9 cellular contexts compared by ENCODE assay signal in the genomic region with DNA sequence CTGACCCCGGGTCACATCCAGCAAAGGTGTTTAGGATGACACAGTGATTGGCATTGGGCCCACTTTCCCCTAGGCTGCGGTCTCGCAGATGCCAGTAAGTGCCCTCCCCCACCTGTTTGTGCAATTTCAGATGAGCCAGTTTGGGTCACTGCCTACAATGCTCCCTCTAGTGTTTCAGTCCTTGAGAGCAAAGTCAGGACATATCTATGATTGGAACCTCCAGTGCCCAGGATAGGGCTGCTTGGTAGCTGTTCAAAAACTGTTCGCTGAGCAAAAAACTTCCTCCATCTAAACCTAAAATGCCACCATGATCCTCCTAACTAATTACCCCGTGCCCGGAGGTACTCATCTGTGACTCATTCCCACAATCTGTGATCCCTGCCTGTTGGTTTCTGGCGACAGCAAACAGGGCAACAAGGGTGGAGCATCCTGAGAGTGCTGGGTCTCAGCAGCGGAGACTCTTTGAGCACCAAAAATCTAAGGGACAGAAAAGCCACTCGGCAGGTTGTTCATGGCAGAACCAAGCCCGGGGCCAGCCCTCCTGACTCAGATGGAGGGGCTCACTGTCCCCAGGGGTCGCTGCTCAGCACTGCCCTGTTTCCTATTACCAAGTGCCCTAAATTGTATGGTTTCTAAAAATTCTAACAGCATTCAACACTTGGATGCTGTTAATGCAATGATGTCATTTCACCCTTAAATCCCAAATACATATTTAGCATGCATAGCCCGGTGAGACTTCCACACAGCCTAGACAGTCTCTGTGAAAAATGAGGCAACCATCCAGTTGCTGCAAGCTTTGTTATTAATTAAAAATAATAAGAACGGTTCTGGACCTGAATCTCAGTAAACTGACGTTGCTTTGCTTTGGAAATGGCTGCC. TPM values are rescaled to one million over a fixed set of nuclear protein-coding genes. Genes with fewer than 3 reads are reported as not detected.
DNase-seq lines count a peak whose midpoint lies in the region; ATAC-seq, FAIRE-seq and TF ChIP-seq lines count a peak whose summit lies in the region.
"Had no signal": no experiment of that assay in that cellular context is flagged by ENCODE, and none has a peak within 500 bp of the region (broad histone marks: within the 10 kb centered on the region; RNA-seq: fewer than 3 reads in every experiment).

No MANE protein-coding gene starts in this region.

- ATAC-seq in GM18909 (IDR thresholded peaks at IDR 0.05; ENCODE audit: poor library complexity, unreplicated experiment), result no peak
- ATAC-seq in GM21619 (IDR thresholded peaks at IDR 0.05; ENCODE audit: unreplicated experiment), result no peak

- H3K4me1 ChIP-seq in ACC112 (ENCODE audit: control insufficient read depth, insufficient read depth, low read length, unreplicated experiment), result peaks cover 17% of the 10 kb centered on the region
- peaks cover 7 to 18% (median 13%) of the 10 kb centered on the region in 4 donors for H3K4me1 ChIP-seq in liver (ENCODE audit: control insufficient read depth in 4 of 4, insufficient read depth in 4 of 4, low read length in 3 of 4)

- peaks cover 0 to 2% (median 0%) of the 10 kb centered on the region in 4 donors for H3K9me3 ChIP-seq in liver (ENCODE audit: control insufficient read depth in 4 of 4, low read length in 3 of 4)

- H3K27me3 ChIP-seq in ACC112 (ENCODE audit: insufficient read depth, low read length) (peaks cover 83% of the 10 kb centered on the region), brain microvascular endothelial cell (replicated peaks) (peaks cover 67% of the 10 kb centered on the region), liver (ENCODE audit: control insufficient read depth in 4 of 4, insufficient read depth in 4 of 4, low read length in 3 of 4) (peaks cover 0 to 13% (median 5%) of the 10 kb centered on the region in 4 donors)

- no peak overlapping the region for H3K9ac ChIP-seq in liver (ENCODE audit: low read depth in 1 of 2, low read length in 2 of 2)

- no peak overlapping the region for H2AFZ ChIP-seq in ACC112 (ENCODE audit: low read length, unreplicated experiment)

- WGBS in liver, result 33% methylated on average over 14 of the region's 14 CpGs

- peak overlapping the region; percentile 38 for H3K4me3 ChIP-seq in ACC112 (ENCODE audit: low read depth, low read length)
- H3K4me3 ChIP-seq in brain microvascular endothelial cell (ENCODE audit: low read depth, low read length), result no peak overlapping the region
- H3K4me3 ChIP-seq in liver (ENCODE audit: low read depth in 1 of 3, low read length in 3 of 3), result peak overlapping the region in 2 of 3 donors; percentile 23 to 42

- peak; percentile 72 for FAIRE-seq in GM12892 (lab: Jason Lieb, UNC)

- H3K36me3 ChIP-seq in ACC112 (ENCODE audit: insufficient read depth, low read length) (no peaks in the 10 kb centered on the region), brain microvascular endothelial cell (replicated peaks) (no peaks in the 10 kb centered on the region), liver (ENCODE audit: control insufficient read depth in 4 of 4, insufficient read depth in 3 of 4, low read depth in 1 of 4, low read length in 3 of 4) (no peaks in the 10 kb centered on the region)

- no peak for TF ChIP-seq POLR2A in GM12892 (IDR thresholded peaks at IDR 0.05; ENCODE audit: low read depth, low read length)

- no peaks in the 10 kb centered on the region for H3K79me2 ChIP-seq in ACC112 (ENCODE audit: control insufficient read depth, insufficient read depth, low read length, unreplicated experiment)

- DNase-seq in GM12892 (ENCODE audit: insufficient read length), result no peak
- peak; percentile 39 for DNase-seq in NCI-H2227 treated with DMSO at 0.1 percent for 48 hours (lab: John Stamatoyannopoulos, UW)
- DNase-seq in brain microvascular endothelial cell, result no peak
- no peak for DNase-seq in amniotic stem cell (lab: John Stamatoyannopoulos, UW)

- in situ Hi-C loops in brain microvascular endothelial cell (cut with HindIII; ENCODE audit: low pct_ligation_motif_present, low sequenced_read_pairs), result no loop called here

- TF ChIP-seq CTCF in brain microvascular endothelial cell (IDR thresholded peaks at IDR 0.05; ENCODE audit: low read depth, low read length, missing control alignments), result peak; percentile 50
- peak; percentile 51 for TF ChIP-seq CTCF in liver (IDR thresholded peaks at IDR 0.05; ENCODE audit: low read depth, low read length, missing input control)

- no peak overlapping the region for H3K27ac ChIP-seq in ACC112 (ENCODE audit: low read depth, low read length)
- H3K27ac ChIP-seq in brain microvascular endothelial cell, result no peak overlapping the region
- no peak overlapping the region for H3K27ac ChIP-seq in liver (ENCODE audit: low read depth in 1 of 2, low read length in 2 of 2)

- TF ChIP-seq RAD21 in liver (IDR thresholded peaks at IDR 0.05), result peak; percentile 63 to 77

TF ChIP-seq in liver, 16 proteins besides CTCF, POLR2A, EP300 and RAD21:
- no peak for TF ChIP-seq TAF1 (conservative IDR thresholded peaks at IDR 0.05)
- peak in 1 of 2 donors; percentile 50 for TF ChIP-seq EGR1 (IDR thresholded peaks at IDR 0.05; ENCODE audit: low read depth in 2 of 2)
- TF ChIP-seq YY1 (IDR thresholded peaks at IDR 0.05), result no peak
- TF ChIP-seq MAX (IDR thresholded peaks at IDR 0.05), result no peak
- peak; percentile 78 for TF ChIP-seq SP1 (IDR thresholded peaks at IDR 0.05)
- peak; percentile 54 to 63 for TF ChIP-seq HNF4A (conservative IDR thresholded peaks at IDR 0.05)
- TF ChIP-seq FOXA2 (IDR thresholded peaks at IDR 0.05), result peak; percentile 31
- TF ChIP-seq REST (IDR thresholded peaks at IDR 0.05), result peak; percentile 63
- no peak for TF ChIP-seq NR2F2 (IDR thresholded peaks at IDR 0.05)
- TF ChIP-seq FOXA1 (IDR thresholded peaks at IDR 0.05), result no peak
- TF ChIP-seq GABPA (IDR thresholded peaks at IDR 0.05 in 1 of 2, conservative IDR thresholded peaks at IDR 0.05 in 1 of 2), result no peak
- peak; percentile 91 to 92 for TF ChIP-seq RXRA (IDR thresholded peaks at IDR 0.05)
- peak; percentile 42 for TF ChIP-seq ATF3 (IDR thresholded peaks at IDR 0.05)
- TF ChIP-seq JUND (IDR thresholded peaks at IDR 0.05), result peak; percentile 74 to 79

RNA-seq across cellular contexts. Expression of gene VSX1, which starts 5.0 kb away (rescaled TPM):
- not detected for polyA plus RNA-seq in GM12892 (2012; ENCODE audit: missing spikeins)
- under 1 TPM in 1 of 2 donors, not detected in 1; 0.08 TPM for total RNA-seq in liver
- under 1 TPM in 1 of 2 donors, not detected in 1; 0.03 TPM for polyA plus RNA-seq in liver
- total RNA-seq: activated naive CD4-positive, alpha-beta T cell treated with anti-CD3 and anti-CD28 coated beads, Interleukin-2, amount 50 U/mL, for 72 hours had no signal

RNA-seq across cellular contexts. Expression of gene ACSS1, which starts 19.0 kb away (rescaled TPM):
- polyA plus RNA-seq in GM12892 (2012; ENCODE audit: missing spikeins), result 15.1 TPM
- 10 to 100 TPM; 37.2 to 87.5 TPM for total RNA-seq in liver
- 1 to 10 TPM; 5.3 to 7.1 TPM for polyA plus RNA-seq in liver
